In genomic region chr7:135620447-135620846, GRCh38 we compare ENCODE assay signal across 15 cellular contexts. TPM values are rescaled to one million over a fixed set of nuclear protein-coding genes. Genes with fewer than 3 reads are reported as not detected.
DNase-seq lines count a peak whose midpoint lies in the region; FAIRE-seq and TF ChIP-seq lines count a peak whose summit lies in the region.
"Had no signal": no experiment of that assay in that cellular context is flagged by ENCODE, and none has a peak within 500 bp of the region (broad histone marks: within the 10 kb centered on the region; RNA-seq: fewer than 3 reads in every experiment).

No MANE protein-coding gene starts in this region.

- H4K91ac ChIP-seq in mesenchymal stem cell (ENCODE audit: low read length): no peak overlapping the region

- CTCF ChIA-PET in mammary epithelial cell (lab: Charles Lee; ENCODE audit: low non-redundant PET): interaction anchor here (0.6 to 0.7 kb wide), 3 partner anchors 11 to 298 kb away, joined by 3 to 9 read pairs (median 6); no protein-coding TSS in a partner anchor
- CTCF ChIA-PET in MCF 10A (lab: Yijun Ruan, JAX): interaction anchor here (0.6 to 3.3 kb wide), 19 partner anchors 9 to 344 kb away, joined by 3 to 51 read pairs (median 5); no protein-coding TSS in a partner anchor

- no peak overlapping the region for H3K18ac ChIP-seq in mesenchymal stem cell (ENCODE audit: low read depth in 1 of 2, low read length in 2 of 2)

- in situ Hi-C loops in mammary epithelial cell (cut with MboI; ENCODE audit: low sequenced_read_pairs in 2 of 2): no loop called here

- dilution Hi-C loops in mammary epithelial cell (cut with HindIII; ENCODE audit: low sequenced_read_pairs): no loop called here

- H3K27ac ChIP-seq in mammary epithelial cell (ENCODE audit: insufficient read depth, low read depth, low read length): peak overlapping the region; percentile 39
- peak overlapping the region; percentile 52 for H3K27ac ChIP-seq in astrocyte (ENCODE audit: low read depth, low read length)
- H3K27ac ChIP-seq in mesenchymal stem cell (ENCODE audit: low read length, poor library complexity, severe bottlenecking): no peak overlapping the region
- peak overlapping the region; percentile 74 to 78 for H3K27ac ChIP-seq in testis
- H3K27ac ChIP-seq in suprapubic skin: no peak overlapping the region
- H3K27ac ChIP-seq: C4-2B had no signal

- H3K14ac ChIP-seq in mesenchymal stem cell (ENCODE audit: low read length in 2 of 2): no peak overlapping the region

- H2BK5ac ChIP-seq in mesenchymal stem cell (ENCODE audit: low read depth, low read length, poor library complexity, severe bottlenecking): no peak overlapping the region

- POLR2A ChIA-PET in MCF 10A (lab: Yijun Ruan, JAX): interaction anchor here (0.6 kb wide), 1 partner anchor 22 kb away, joined by 3 read pairs; no protein-coding TSS in a partner anchor

- H3K4me3 ChIP-seq in mammary epithelial cell (replicated peaks in 1 of 3; ENCODE audit: insufficient read depth in 1 of 3, low read depth in 2 of 3, low read length in 3 of 3) (no peak overlapping the region), astrocyte (ENCODE audit: insufficient read depth, low read depth, low read length) (no peak overlapping the region), mesenchymal stem cell (ENCODE audit: insufficient read depth in 1 of 2, low read depth in 1 of 2, low read length in 2 of 2) (no peak overlapping the region), testis (no peak overlapping the region), suprapubic skin (no peak overlapping the region)

- no peak overlapping the region for H2BK120ac ChIP-seq in mesenchymal stem cell (ENCODE audit: low read depth, low read length)

- H3K27me3 Mint-ChIP-seq in MCF 10A (ENCODE audit: insufficient read depth, unreplicated experiment) (no peaks in the 10 kb centered on the region), astrocyte (ENCODE audit: low read depth, unreplicated experiment) (no peaks in the 10 kb centered on the region)
- H3K27me3 Mint-ChIP-seq: CD4-positive, alpha-beta memory T cell had no signal

- H3K23ac ChIP-seq in mesenchymal stem cell (ENCODE audit: low read length in 2 of 2): no peak overlapping the region

- no peaks in the 10 kb centered on the region for H3K79me2 ChIP-seq in mammary epithelial cell (ENCODE audit: insufficient read depth, low read length)
- H3K79me2 ChIP-seq in astrocyte (ENCODE audit: insufficient read depth, low read length): no peaks in the 10 kb centered on the region

- H4K20me1 ChIP-seq in mammary epithelial cell (ENCODE audit: insufficient read depth, low read length): no peaks in the 10 kb centered on the region
- no peaks in the 10 kb centered on the region for H4K20me1 ChIP-seq in astrocyte (ENCODE audit: insufficient read depth, low read length)

- no peak overlapping the region for H4K8ac ChIP-seq in mesenchymal stem cell (ENCODE audit: low read length)

- FAIRE-seq in astrocyte (lab: Jason Lieb, UNC): no peak
- FAIRE-seq: GM12891 had no signal

- H3K4ac ChIP-seq in mesenchymal stem cell (ENCODE audit: low read depth in 1 of 2, low read length in 2 of 2): no peak overlapping the region

- WGBS in mammary epithelial cell (ENCODE audit: low coverage, missing lambda C conversion rate): 100% methylated on average over 2 of the region's 2 CpGs
- WGBS in mesenchymal stem cell: 100% methylated on average over 2 of the region's 2 CpGs
- WGBS in testis, 2 donors: 62 to 75% methylated on average over 2 of the region's 2 CpGs
- 95% methylated on average over 2 of the region's 2 CpGs for WGBS in suprapubic skin

- H3K79me1 ChIP-seq in mesenchymal stem cell (replicated peaks; ENCODE audit: low read length, poor library complexity, severe bottlenecking): no peaks in the 10 kb centered on the region

- H3K4me2 ChIP-seq in mammary epithelial cell (ENCODE audit: insufficient read depth, low read depth, low read length) (no peak overlapping the region), astrocyte (ENCODE audit: low read length) (no peak overlapping the region), mesenchymal stem cell (ENCODE audit: low read length, poor library complexity, severe bottlenecking) (no peak overlapping the region)

- H3K36me3 ChIP-seq in mammary epithelial cell (ENCODE audit: insufficient read depth, low read length) (peaks cover 35% of the 10 kb centered on the region), astrocyte (ENCODE audit: insufficient read depth, low read length) (peaks cover 26% of the 10 kb centered on the region), mesenchymal stem cell (ENCODE audit: control insufficient read depth in 1 of 2, insufficient read depth in 2 of 2, low read depth in 1 of 2, low read length in 2 of 2) (peaks cover 9 to 68% of the 10 kb centered on the region in 2 experiments), testis (ENCODE audit: low read depth, missing control alignments) (no peaks in the 10 kb centered on the region), suprapubic skin (peaks cover 76% of the 10 kb centered on the region)

- BruUV-seq in mammary epithelial cell (replicated peaks; lab: Mats Ljungman, UMichigan): no TSS peak
- no TSS peak for BruUV-seq in MCF 10A (replicated peaks; lab: Mats Ljungman, UMichigan)

- no peak overlapping the region for H2BK12ac ChIP-seq in mesenchymal stem cell (ENCODE audit: low read length in 2 of 2)

- no peak overlapping the region for H2BK15ac ChIP-seq in mesenchymal stem cell (ENCODE audit: low read depth, poor library complexity, severe bottlenecking)

- H3K4me1 ChIP-seq in mammary epithelial cell (ENCODE audit: insufficient read depth, low read length) (no peaks in the 10 kb centered on the region), astrocyte (ENCODE audit: insufficient read depth, low read length) (peaks cover 6% of the 10 kb centered on the region), mesenchymal stem cell (ENCODE audit: control insufficient read depth, insufficient read depth, low read depth, low read length) (no peaks in the 10 kb centered on the region), testis (peaks cover 10% of the 10 kb centered on the region), suprapubic skin (peaks cover 3% of the 10 kb centered on the region)
- H3K4me1 ChIP-seq: BE2C had no signal

- H3K9ac ChIP-seq in mammary epithelial cell (ENCODE audit: insufficient read depth, low read length) (no peak overlapping the region), astrocyte (ENCODE audit: low read length) (no peak overlapping the region), mesenchymal stem cell (ENCODE audit: low read length) (peak overlapping the region; percentile 67)

- H3K9me3 ChIP-seq in mammary epithelial cell (replicated peaks; ENCODE audit: insufficient read depth, low read length) (no peaks in the 10 kb centered on the region), astrocyte (ENCODE audit: insufficient read depth, low read depth, low read length) (no peaks in the 10 kb centered on the region), mesenchymal stem cell (ENCODE audit: control insufficient read depth, low read length) (no peaks in the 10 kb centered on the region), testis (no peaks in the 10 kb centered on the region), suprapubic skin (no peaks in the 10 kb centered on the region)
- H3K9me3 ChIP-seq: BE2C had no signal

- intact Hi-C loops in mammary epithelial cell (cut with micrococcal nuclease) (loop anchor here (5.0 kb wide), 1 partner anchor 387 kb away; no protein-coding TSS in a partner anchor), MCF 10A (cut with micrococcal nuclease) (loop anchor here (2.0 kb wide), 1 partner anchor 180 kb away; no protein-coding TSS in a partner anchor), testis (cut with DNase I; ENCODE audit: low total_unique reads) (no loop called here)

- H3K36me3 Mint-ChIP-seq in MCF 10A (ENCODE audit: insufficient read depth, unreplicated experiment): peaks cover 60% of the 10 kb centered on the region
- no peaks in the 10 kb centered on the region for H3K36me3 Mint-ChIP-seq in astrocyte (ENCODE audit: low read depth, unreplicated experiment)

- no peak for TF ChIP-seq CTCF in mammary epithelial cell (conservative IDR thresholded peaks at IDR 0.05 in 1 of 2, IDR thresholded peaks at IDR 0.05 in 1 of 2; ENCODE audit: extremely low read depth in 1 of 2, insufficient read depth in 1 of 2, low read depth in 1 of 2, low read length in 2 of 2)
- TF ChIP-seq CTCF in MCF 10A (IDR thresholded peaks at IDR 0.05; ENCODE audit: unreplicated experiment): no peak
- TF ChIP-seq CTCF in astrocyte (IDR thresholded peaks at IDR 0.05; ENCODE audit: insufficient read depth, low read depth, low read length): no peak
- no peak for TF ChIP-seq CTCF in testis (IDR thresholded peaks at IDR 0.05)
- TF ChIP-seq CTCF in suprapubic skin (IDR thresholded peaks at IDR 0.05): no peak

- H3K9me3 Mint-ChIP-seq in MCF 10A (ENCODE audit: unreplicated experiment) (no peaks in the 10 kb centered on the region), astrocyte (ENCODE audit: unreplicated experiment) (no peaks in the 10 kb centered on the region)
- H3K9me3 Mint-ChIP-seq: H9 had no signal

- TF ChIP-seq POLR2A in testis (IDR thresholded peaks at IDR 0.05): no peak
- no peak for TF ChIP-seq POLR2A in suprapubic skin (IDR thresholded peaks at IDR 0.05)

- no peaks in the 10 kb centered on the region for H3K27me3 ChIP-seq in mammary epithelial cell (ENCODE audit: insufficient read depth, low read length)
- H3K27me3 ChIP-seq in astrocyte (ENCODE audit: insufficient read depth, low read length): no peaks in the 10 kb centered on the region
- no peaks in the 10 kb centered on the region for H3K27me3 ChIP-seq in mesenchymal stem cell (ENCODE audit: control insufficient read depth in 1 of 2, insufficient read depth in 1 of 2, low read length in 2 of 2)
- H3K27me3 ChIP-seq in testis: no peaks in the 10 kb centered on the region
- no peaks in the 10 kb centered on the region for H3K27me3 ChIP-seq in suprapubic skin
- H3K27me3 ChIP-seq: BE2C had no signal

- DNase-seq in mammary epithelial cell (no peak), MCF 10A (ENCODE audit: unreplicated experiment) (no peak), astrocyte (ENCODE audit: low read depth) (no peak), mesenchymal stem cell (no peak), testis (peak; percentile 71), suprapubic skin (ENCODE audit: low spot score in 2 of 2) (no peak), NCI-H748 (lab: John Stamatoyannopoulos, UW; ENCODE audit: unreplicated experiment) (no peak)
- DNase-seq in activated CD4-positive, alpha-beta T cell treated with anti-CD3 and anti-CD28 coated beads for 4 hours: no peak
- DNase-seq: 8988T; BE2C; CD4-positive, alpha-beta memory T cell; GOT3; H9 had no signal

- TF ChIP-seq EP300 in suprapubic skin (IDR thresholded peaks at IDR 0.05): no peak

- H2AFZ ChIP-seq in mammary epithelial cell (ENCODE audit: low read depth, low read length) (no peak overlapping the region), astrocyte (ENCODE audit: low read depth, low read length) (no peak overlapping the region), mesenchymal stem cell (ENCODE audit: low read depth, low read length) (no peak overlapping the region)

- H2AK5ac ChIP-seq in mesenchymal stem cell (ENCODE audit: low read length, severe bottlenecking): no peak overlapping the region

- H3K4me3 Mint-ChIP-seq in MCF 10A (ENCODE audit: unreplicated experiment) (no peak overlapping the region), astrocyte (ENCODE audit: unreplicated experiment) (no peak overlapping the region)
- H3K4me3 Mint-ChIP-seq: CD4-positive, alpha-beta memory T cell; H9 had no signal

- no peak overlapping the region for H3K27ac Mint-ChIP-seq in MCF 10A (ENCODE audit: low read depth, unreplicated experiment)
- H3K27ac Mint-ChIP-seq in astrocyte (ENCODE audit: unreplicated experiment): no peak overlapping the region
- H3K27ac Mint-ChIP-seq: CD4-positive, alpha-beta memory T cell; H9 had no signal

- H3K4me1 Mint-ChIP-seq in MCF 10A (ENCODE audit: insufficient read depth, unreplicated experiment) (peaks cover 6% of the 10 kb centered on the region), astrocyte (ENCODE audit: low read depth, unreplicated experiment) (no peaks in the 10 kb centered on the region)
- H3K4me1 Mint-ChIP-seq: CD4-positive, alpha-beta memory T cell; H9 had no signal

RNA-seq across cellular contexts. Expression of gene STMP1, which starts 41.9 kb away (rescaled TPM):
- total RNA-seq in mammary epithelial cell: 10 to 100 TPM; 19.5 to 39.3 TPM
- polyA plus RNA-seq in mammary epithelial cell: 16.7 TPM
- polyA minus RNA-seq in mammary epithelial cell: 33.8 TPM
- 33.6 and 37.0 TPM in 2 replicates for total RNA-seq in MCF 10A (2022)
- 28.1 and 29.7 TPM in 2 replicates for total RNA-seq in astrocyte
- polyA plus RNA-seq in mesenchymal stem cell (2013, experiment 1 of 2): 36.7 TPM
- polyA plus RNA-seq in mesenchymal stem cell (2013, experiment 2 of 2): 39.1 TPM
- total RNA-seq in testis: 10 to 100 TPM; 36.4 to 39.7 TPM
- 56.3 TPM for polyA plus RNA-seq in testis (ENCODE audit: insufficient read depth, low read depth, low replicate concordance)
- 10 to 100 TPM; 15.0 to 24.7 (median 16.3) TPM for total RNA-seq in suprapubic skin

Comparison
In these comparisons a context has a peak if more than half of its experiments do, and no peak if none do; other contexts are left out.
1. H3K27ac ChIP-seq: peak in mammary epithelial cell (single experiment), astrocyte (single experiment) and testis (2 of 2); none in mesenchymal stem cell (single experiment) and suprapubic skin (single experiment).